In the genomic region with DNA sequence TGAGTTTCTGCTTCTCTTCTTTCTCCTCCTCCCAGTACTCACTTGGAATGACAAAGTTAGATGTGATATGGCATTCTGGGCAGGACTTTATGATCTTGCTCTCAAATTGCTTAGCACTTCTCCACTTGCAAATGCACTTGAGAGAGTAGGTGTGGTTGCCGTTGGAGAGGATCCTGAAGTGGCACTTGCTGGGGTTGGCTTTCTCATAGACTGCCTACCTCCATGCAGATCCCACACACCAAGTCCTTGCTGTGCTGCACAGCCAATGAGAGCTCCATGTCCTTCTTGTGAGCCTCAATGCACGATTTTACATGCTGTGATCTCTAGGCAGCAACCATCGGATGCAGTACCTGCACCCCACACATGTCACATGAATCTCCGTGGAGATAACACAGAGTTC, we compare ENCODE assay signal across 17 cellular contexts. TPM values are rescaled to one million over a fixed set of nuclear protein-coding genes. Genes with fewer than 3 reads are reported as not detected.
DNase-seq lines count a peak whose midpoint lies in the region; ATAC-seq and TF ChIP-seq lines count a peak whose summit lies in the region.
"Had no signal": no experiment of that assay in that cellular context is flagged by ENCODE, and none has a peak within 500 bp of the region (broad histone marks: within the 10 kb centered on the region; RNA-seq: fewer than 3 reads in every experiment).

No MANE protein-coding gene starts in this region.

- H3K27ac Mint-ChIP-seq in endothelial cell (ENCODE audit: unreplicated experiment): peak overlapping the region; percentile 11
- H3K27ac Mint-ChIP-seq: CD8-positive, alpha-beta memory T cell; T-helper 1 cell treated with Interleukin-12 subunit alpha and Interleukin-12 subunit beta and Interleukin-4 antibody, amounts not matched to agents 30 μg/mL and 1 μg/mL, for 36 hours had no signal

- no peaks in the 10 kb centered on the region for H3K27me3 Mint-ChIP-seq in endothelial cell (ENCODE audit: unreplicated experiment)

- no peaks in the 10 kb centered on the region for H3K36me3 Mint-ChIP-seq in endothelial cell (ENCODE audit: low read depth, unreplicated experiment)

- DNase-seq in NCI-H2227 (lab: John Stamatoyannopoulos, UW; ENCODE audit: unreplicated experiment): peak; percentile 12
- DNase-seq in NCI-H2227 treated with DMSO at 0.1 percent for 48 hours (lab: John Stamatoyannopoulos, UW): no peak
- peak; percentile 74 for DNase-seq in NCI-H2107 treated with DMSO at 0.1 percent for 48 hours (lab: John Stamatoyannopoulos, UW; ENCODE audit: unreplicated experiment)
- no peak for DNase-seq in endothelial cell (ENCODE audit: low spot score)
- DNase-seq in occipital lobe (lab: John Stamatoyannopoulos, UW): no peak
- DNase-seq in dedifferentiated amniotic fluid mesenchymal stem cell (ENCODE audit: extremely low spot score): no peak
- DNase-seq: CD8-positive, alpha-beta memory T cell; H7; IMR-90; NCI-H2171; NCI-H526 treated with DMSO at 0.1 percent for 48 hours; RPMI8226; SIG-M5 had no signal

- ATAC-seq in GM18502 (IDR thresholded peaks at IDR 0.05; ENCODE audit: poor library complexity, unreplicated experiment): no peak

- no peaks in the 10 kb centered on the region for H3K36me3 ChIP-seq in thymus (ENCODE audit: control insufficient read depth, insufficient read depth)
- H3K36me3 ChIP-seq: BLaER1 treated with 17β-estradiol and CSF1 and Interleukin-3, amounts not matched to agents 10 nM and 100 nM had no signal

- no peaks in the 10 kb centered on the region for H3K27me3 ChIP-seq in thymus (ENCODE audit: control insufficient read depth, insufficient read depth)
- H3K27me3 ChIP-seq: BLaER1 treated with 17β-estradiol and CSF1 and Interleukin-3, amounts not matched to agents 10 nM and 100 nM had no signal

- WGBS in thymus: 88% methylated on average over 4 of the region's 4 CpGs

- H3K4me1 ChIP-seq in thymus (ENCODE audit: control insufficient read depth, insufficient read depth, low read length): no peaks in the 10 kb centered on the region
- H3K4me1 ChIP-seq: BLaER1 treated with 17β-estradiol and CSF1 and Interleukin-3, amounts not matched to agents 10 nM and 100 nM had no signal

- no peaks in the 10 kb centered on the region for H3K4me1 Mint-ChIP-seq in endothelial cell (ENCODE audit: unreplicated experiment)
- H3K4me1 Mint-ChIP-seq: CD8-positive, alpha-beta memory T cell had no signal

- no peak overlapping the region for H3K4me3 ChIP-seq in thymus (ENCODE audit: low read length)
- H3K4me3 ChIP-seq: BLaER1 treated with 17β-estradiol and CSF1 and Interleukin-3, amounts not matched to agents 10 nM and 100 nM had no signal

- H3K9me3 Mint-ChIP-seq in endothelial cell (ENCODE audit: unreplicated experiment): no peaks in the 10 kb centered on the region
- H3K9me3 Mint-ChIP-seq: T-helper 1 cell treated with Interleukin-12 subunit alpha and Interleukin-12 subunit beta and Interleukin-4 antibody, amounts not matched to agents 30 μg/mL and 1 μg/mL, for 36 hours had no signal

- no peaks in the 10 kb centered on the region for H3K9me3 ChIP-seq in thymus (ENCODE audit: control insufficient read depth)

- peak overlapping the region; percentile 15 for H3K27ac ChIP-seq in thymus (ENCODE audit: low read depth)
- H3K27ac ChIP-seq: BLaER1 treated with 17β-estradiol and CSF1 and Interleukin-3, amounts not matched to agents 10 nM and 100 nM had no signal

- H3K4me3 Mint-ChIP-seq in endothelial cell (ENCODE audit: unreplicated experiment): no peak overlapping the region
- H3K4me3 Mint-ChIP-seq: CD8-positive, alpha-beta memory T cell; T-helper 1 cell treated with Interleukin-12 subunit alpha and Interleukin-12 subunit beta and Interleukin-4 antibody, amounts not matched to agents 30 μg/mL and 1 μg/mL, for 36 hours had no signal

- TF ChIP-seq CTCF in endothelial cell (IDR thresholded peaks at IDR 0.05; ENCODE audit: unreplicated experiment): no peak

RNA-seq across cellular contexts. Expression of a gene that starts 45.1 kb away (rescaled TPM):
- total RNA-seq in endothelial cell (ENCODE audit: unreplicated experiment) (12.0 TPM), occipital lobe (7.8 TPM)
- polyA plus RNA-seq in thymus: 18.7 TPM

Comparison
In these comparisons a context has a peak if more than half of its experiments do, and no peak if none do; other contexts are left out.
1. DNase-seq: peak in NCI-H2227 (single experiment) and NCI-H2107 treated with DMSO at 0.1 percent for 48 hours (single experiment); none in NCI-H2227 treated with DMSO at 0.1 percent for 48 hours (single experiment), endothelial cell (single experiment), occipital lobe (single experiment) and dedifferentiated amniotic fluid mesenchymal stem cell (single experiment).